8 cellular contexts compared by ENCODE assay signal in genomic region chr10:5623081-5623748, GRCh38. TPM values are rescaled to one million over a fixed set of nuclear protein-coding genes. Genes with fewer than 3 reads are reported as not detected.
A peak's percentile ranks its signal among the peaks of the same experiment; 100 is the strongest.
DNase-seq lines count a peak whose midpoint lies in the region; ATAC-seq and TF ChIP-seq lines count a peak whose summit lies in the region.

No MANE protein-coding gene starts in this region.

- H3K4me1 ChIP-seq in GM23248 (ENCODE audit: insufficient read depth) (peaks cover 25% of the 10 kb centered on the region), SJSA1 (replicated peaks) (peaks cover 5% of the 10 kb centered on the region), gastroesophageal sphincter (peaks cover 0 to 51% (median 9%) of the 10 kb centered on the region in 3 donors), osteoblast (ENCODE audit: insufficient read depth, low read length) (peaks cover 31% of the 10 kb centered on the region), thyroid gland (peaks cover 0 to 5% of the 10 kb centered on the region in 2 donors)

- intact Hi-C loops in thyroid gland (cut with DNase I) = loop anchor here (2.0 kb wide), 1 partner anchor 176 kb away; no protein-coding TSS in a partner anchor

- TF ChIP-seq POLR2A in gastroesophageal sphincter (IDR thresholded peaks at IDR 0.05) (no peak), thyroid gland (IDR thresholded peaks at IDR 0.05) (no peak)

- H2AFZ ChIP-seq in GM23248 (peak overlapping the region; percentile 81), osteoblast (ENCODE audit: low read length) (peak overlapping the region; percentile 69)

- no peaks in the 10 kb centered on the region for H4K20me1 ChIP-seq in GM23248 (ENCODE audit: insufficient read depth)
- H4K20me1 ChIP-seq in osteoblast (ENCODE audit: insufficient read depth, low read length) = no peaks in the 10 kb centered on the region

- TF ChIP-seq CTCF in gastroesophageal sphincter (IDR thresholded peaks at IDR 0.05) (peak in 3 of 4 experiments; percentile 91 to 99 (median 93)), osteoblast (IDR thresholded peaks at IDR 0.05; ENCODE audit: extremely low read depth, low read depth, low read length) (peak; percentile 90), thyroid gland (IDR thresholded peaks at IDR 0.05) (peak; percentile 73 to 96 (median 92))

- DNase-seq in GDM1 (lab: John Stamatoyannopoulos, UW) (peak; percentile 74), GM23248 (peak; percentile 95), Kasumi-1 (lab: John Stamatoyannopoulos, UW) (peak; percentile 77 to 86), SJSA1 (ENCODE audit: low read depth in 1 of 2, low spot score in 2 of 2) (peak; percentile 59 to 90), activated gamma-delta T cell treated with Interleukin-2 at 50 U/mL for 16 hours (peak; percentile 70), osteoblast (ENCODE audit: insufficient read length, low spot score, missing footprints) (peak; percentile 98), thyroid gland (peak; percentile 91 to 94)

- H3F3A ChIP-seq in GM23248 (ENCODE audit: insufficient read depth) = 0 out of 2 replicates have a peak, but pooled peaks cover 4% of the 10 kb centered on the region

- H3K79me2 ChIP-seq in GM23248 (ENCODE audit: insufficient read depth) = no peaks in the 10 kb centered on the region
- H3K79me2 ChIP-seq in osteoblast (ENCODE audit: insufficient read depth, low read length) = no peaks in the 10 kb centered on the region

- H3K9ac ChIP-seq in GM23248 = peak overlapping the region; percentile 62

- no peaks in the 10 kb centered on the region for H3K27me3 ChIP-seq in GM23248 (replicated peaks; ENCODE audit: insufficient read depth)
- no peaks in the 10 kb centered on the region for H3K27me3 ChIP-seq in SJSA1 (replicated peaks)
- H3K27me3 ChIP-seq in gastroesophageal sphincter = no peaks in the 10 kb centered on the region
- H3K27me3 ChIP-seq in osteoblast (ENCODE audit: insufficient read depth, low read length) = no peaks in the 10 kb centered on the region
- H3K27me3 ChIP-seq in thyroid gland = no peaks in the 10 kb centered on the region

- in situ Hi-C loops in GM23248 (cut with MboI) = loop anchor here (25.0 kb wide), 1 partner anchor 786 kb away; the partner anchor contains the start of gene AKR1E2

- H3K27ac ChIP-seq in GM23248 (peak overlapping the region; percentile 71), SJSA1 (no peak overlapping the region), gastroesophageal sphincter (peak overlapping the region in 2 of 4 donors; percentile 30 to 67), osteoblast (ENCODE audit: low read depth, low read length) (peak overlapping the region; percentile 50), thyroid gland (no peak overlapping the region)

- H3K36me3 ChIP-seq in GM23248 (ENCODE audit: low read depth) (no peaks in the 10 kb centered on the region), SJSA1 (no peaks in the 10 kb centered on the region), gastroesophageal sphincter (no peaks in the 10 kb centered on the region), osteoblast (ENCODE audit: insufficient read depth, low read length) (no peaks in the 10 kb centered on the region), thyroid gland (no peaks in the 10 kb centered on the region)

- H3K4me3 ChIP-seq in GM23248 (no peak overlapping the region), SJSA1 (no peak overlapping the region), gastroesophageal sphincter (no peak overlapping the region), osteoblast (ENCODE audit: insufficient read depth, low read length) (no peak overlapping the region), thyroid gland (replicated peaks in 1 of 3) (no peak overlapping the region)

- WGBS in GM23248 (ENCODE audit: low coverage in 1 of 2, low lambda C conversion rate in 2 of 2, missing lambda C conversion rate in 2 of 2), 2 experiments = 11 to 15% methylated on average over 15 to 19 of the region's 19 CpGs
- WGBS in gastroesophageal sphincter (ENCODE audit: low coverage in 1 of 2), 2 donors = 50 to 100% methylated on average over 1 to 3 of the region's 19 CpGs
- WGBS in thyroid gland, 2 donors = 16 to 36% methylated on average over 8 to 17 of the region's 19 CpGs

- H3K9me3 ChIP-seq in GM23248 (ENCODE audit: low read depth) (no peaks in the 10 kb centered on the region), SJSA1 (replicated peaks) (no peaks in the 10 kb centered on the region), gastroesophageal sphincter (no peaks in the 10 kb centered on the region), osteoblast (ENCODE audit: low read depth, low read length) (no peaks in the 10 kb centered on the region), thyroid gland (no peaks in the 10 kb centered on the region)

- TF ChIP-seq EP300 in gastroesophageal sphincter (IDR thresholded peaks at IDR 0.05) = no peak

- H3K9me2 ChIP-seq in GM23248 (ENCODE audit: insufficient read depth) = no peaks in the 10 kb centered on the region

- ATAC-seq in gastroesophageal sphincter = peak; percentile 88

- H3K4me2 ChIP-seq in GM23248 (ENCODE audit: unreplicated experiment) = peak overlapping the region; percentile 58
- H3K4me2 ChIP-seq in osteoblast (ENCODE audit: insufficient read depth, low read length) = peak overlapping the region; percentile 27

RNA-seq across cellular contexts. Expression of gene ASB13, which starts 43.2 kb away (rescaled TPM):
- total RNA-seq in GM23248 (2014; rRNA removed; shearing (Covaris generic)) = 5.6 and 8.9 TPM in 2 replicates
- polyA plus RNA-seq in GM23248 (2016; fragmentation: Nextera tagmentation; extraction: Ambion mirVana) = 7.5 and 8.9 TPM in 2 replicates
- 4.2 and 6.8 TPM in 2 replicates for total RNA-seq in SJSA1 (2014; rRNA removed; shearing (Covaris generic))
- total RNA-seq in gastroesophageal sphincter = 10 to 100 TPM; 17.6 to 39.6 (median 19.0) TPM
- 14.8 and 16.2 TPM in 2 replicates for total RNA-seq in osteoblast
- total RNA-seq in thyroid gland = 10 to 100 TPM in 3 of 4 donors, 1 to 10 TPM in 1; 9.9 to 27.7 (median 14.2) TPM

Comparison
In these comparisons a context has a peak if more than half of its experiments do, and no peak if none do; other contexts are left out.
1. H3K27ac ChIP-seq: peak in GM23248 (single experiment) and osteoblast (single experiment); none in SJSA1 (single experiment) and thyroid gland (0 of 3).
2. Peak in every context shown above with its lines, with median percentiles within 50 percentile points of each other: DNase-seq and CTCF ChIP-seq.